ENCODE assay signal across 8 cellular contexts in genomic region chr22:46738642-46738960, GRCh38. TPM values are rescaled to one million over a fixed set of nuclear protein-coding genes. Genes with fewer than 3 reads are reported as not detected.
DNase-seq lines count a peak whose midpoint lies in the region; ATAC-seq lines count a peak whose summit lies in the region.

No MANE protein-coding gene starts in this region.

- H3K79me2 ChIP-seq in ACC112 (ENCODE audit: control insufficient read depth, insufficient read depth, low read length, unreplicated experiment) = peaks cover 34% of the 10 kb centered on the region

- peaks cover 11% of the 10 kb centered on the region for H3K4me1 ChIP-seq in ACC112 (ENCODE audit: control insufficient read depth, insufficient read depth, low read length, unreplicated experiment)
- peaks cover 27% of the 10 kb centered on the region for H3K4me1 ChIP-seq in HUES48 (ENCODE audit: control insufficient read depth, insufficient read depth, low read length)

- H3K27ac ChIP-seq in ACC112 (ENCODE audit: low read depth, low read length) (peak overlapping the region; percentile 32), HUES48 (ENCODE audit: low read depth, low read length) (peak overlapping the region; percentile 12), cingulate gyrus (ENCODE audit: low read depth, low read length) (peak overlapping the region; percentile 79)

- no peak overlapping the region for H2AFZ ChIP-seq in ACC112 (ENCODE audit: low read length, unreplicated experiment)

- peak; percentile 22 for DNase-seq in myocyte (ENCODE audit: low read depth)
- DNase-seq in DMS 273 (lab: John Stamatoyannopoulos, UW; ENCODE audit: unreplicated experiment) = no peak
- no peak for DNase-seq in HuH-7 (ENCODE audit: low spot score)

- no peaks in the 10 kb centered on the region for H3K9me3 ChIP-seq in HUES48 (ENCODE audit: control insufficient read depth, insufficient read depth, low read length)

- ATAC-seq in GM19397 (IDR thresholded peaks at IDR 0.05; ENCODE audit: unreplicated experiment) (no peak), GM19023 (IDR thresholded peaks at IDR 0.05; ENCODE audit: unreplicated experiment) (no peak)

- peak overlapping the region; percentile 89 for H3K4me3 ChIP-seq in ACC112 (ENCODE audit: low read depth, low read length)
- H3K4me3 ChIP-seq in HUES48 (ENCODE audit: low read depth, low read length) = peak overlapping the region; percentile 70

- no peak overlapping the region for H3K9ac ChIP-seq in HUES48 (ENCODE audit: low read depth, low read length)

- H3K27me3 ChIP-seq in ACC112 (ENCODE audit: insufficient read depth, low read length) (no peaks in the 10 kb centered on the region), HUES48 (ENCODE audit: control insufficient read depth, insufficient read depth, low read length) (no peaks in the 10 kb centered on the region)

- no peaks in the 10 kb centered on the region for H3K36me3 ChIP-seq in ACC112 (ENCODE audit: insufficient read depth, low read length)
- H3K36me3 ChIP-seq in HUES48 (ENCODE audit: control insufficient read depth, insufficient read depth, low read length) = peaks cover 10% of the 10 kb centered on the region

RNA-seq across cellular contexts. Expression of gene CERK, which starts 0.5 kb away (rescaled TPM):
- total RNA-seq in myocyte = 32.9 and 34.9 TPM in 2 replicates
- 27.5 TPM for polyA plus RNA-seq in myocyte (2012)

RNA-seq across cellular contexts. Expression of gene TBC1D22A, which starts 23.8 kb away (rescaled TPM):
- total RNA-seq in myocyte = 15.9 and 21.8 TPM in 2 replicates
- 27.4 TPM for polyA plus RNA-seq in myocyte (2012)

Comparison
In these comparisons a context has a peak if more than half of its experiments do, and no peak if none do; other contexts are left out.
1. H3K27ac ChIP-seq: peak in every context shown above with its lines; median percentile 79 in cingulate gyrus; 32 in ACC112; 12 in HUES48.